ENCODE assay signal across 29 cellular contexts in genomic region chr10:18097524-18097923, GRCh38. TPM values are rescaled to one million over a fixed set of nuclear protein-coding genes. Genes with fewer than 3 reads are reported as not detected.
DNase-seq lines count a peak whose midpoint lies in the region; ATAC-seq and TF ChIP-seq lines count a peak whose summit lies in the region.
"Had no signal": no experiment of that assay in that cellular context is flagged by ENCODE, and none has a peak within 500 bp of the region (broad histone marks: within the 10 kb centered on the region; RNA-seq: fewer than 3 reads in every experiment).

No MANE protein-coding gene starts in this region.

- DNase-seq in GM03348 (ENCODE audit: low spot score) (peak; percentile 35), PC-3 (peak; percentile 48), choroid plexus epithelial cell (ENCODE audit: low read depth) (peak; percentile 41), iris pigment epithelial cell (ENCODE audit: low read depth) (peak; percentile 45), NCI-H510A treated with DMSO at 0.1 percent for 48 hours (lab: John Stamatoyannopoulos, UW) (no peak), ecto neural progenitor cell (ENCODE audit: low spot score) (no peak)
- no peak for DNase-seq in activated CD8-positive, alpha-beta memory T cell treated with anti-CD3 and anti-CD28 coated beads, Interleukin-2, amount 50 U/mL, for 4 hours
- DNase-seq: activated CD4-positive, alpha-beta T cell treated with anti-CD3 and anti-CD28 coated beads, Interleukin-2, amount 10 ng/mL, durations not matched to agents 24 days and 14 days; activated naive CD4-positive, alpha-beta T cell treated with anti-CD3 and anti-CD28 coated beads for 36 hours; cerebellar nuclear complex; GF-D8; hippocampal formation; KG1; left ventricle myocardium superior; naive thymus-derived CD4-positive, alpha-beta T cell; NCI-H146; NCI-H2171 treated with DMSO at 0.1 percent for 48 hours; occipital lobe; retina; SK-N-SH; spleen; stimulated activated CD4-positive, alpha-beta T cell treated with anti-CD3 and anti-CD28 coated beads, Interleukin-2, amount 100 ng/mL, for 48 hours; T-helper 17 cell had no signal

- H3K79me2 ChIP-seq in PC-3 (ENCODE audit: low read length), result no peaks in the 10 kb centered on the region

- no peaks in the 10 kb centered on the region for H3K27me3 ChIP-seq in PC-3 (ENCODE audit: low read length)
- H3K27me3 ChIP-seq: gastroesophageal sphincter, spleen, suprapubic skin had no signal

- no peak overlapping the region for H3K4me2 ChIP-seq in PC-3 (ENCODE audit: low read length)
- H3K4me2 ChIP-seq: SK-N-SH had no signal

- peaks cover 9% of the 10 kb centered on the region; the same call in 1 of the 2 replicates for H3K4me1 ChIP-seq in PC-3 (ENCODE audit: insufficient read depth, low read length)
- H3K4me1 ChIP-seq: gastroesophageal sphincter, spleen, suprapubic skin had no signal

- no TSS peak for BruUV-seq in PC-3 (replicated peaks; lab: Mats Ljungman, UMichigan)

- no peak overlapping the region for H3K9ac ChIP-seq in PC-3 (ENCODE audit: low read length)
- H3K9ac ChIP-seq: SK-N-SH had no signal

- no peaks in the 10 kb centered on the region for H3K36me3 ChIP-seq in PC-3 (ENCODE audit: low read depth, low read length)
- H3K36me3 ChIP-seq: gastroesophageal sphincter, spleen, suprapubic skin had no signal

- no peaks in the 10 kb centered on the region for H3F3A ChIP-seq in PC-3 (ENCODE audit: low read length, unreplicated experiment)

- H3K9me2 ChIP-seq in PC-3 (replicated peaks; ENCODE audit: low read length), result no peaks in the 10 kb centered on the region
- H3K9me2 ChIP-seq: SK-N-SH had no signal

- intact Hi-C loops in PC-3 (cut with micrococcal nuclease), result no loop called here

- no peaks in the 10 kb centered on the region for H4K20me1 ChIP-seq in PC-3 (ENCODE audit: low read length)

- CTCF ChIA-PET in PC-3 (lab: Charles Lee), result no interaction called here

- 0 out of 2 replicates have a peak, but pooled peaks have one; percentile 13 for ATAC-seq in PC-3
- ATAC-seq in GM19467 (IDR thresholded peaks at IDR 0.05; ENCODE audit: unreplicated experiment), result no peak
- ATAC-seq: gastroesophageal sphincter; left ventricle myocardium superior; naive thymus-derived CD4-positive, alpha-beta T cell; stimulated activated effector memory CD8-positive, alpha-beta T cell treated with anti-CD3 and anti-CD28 coated beads, Interleukin-12 subunit alpha, Interleukin-12 subunit beta, amount 100 ng/mL, for 72 hours; T-helper 17 cell had no signal

- no peak overlapping the region for H3K4me3 ChIP-seq in PC-3 (ENCODE audit: low read length)
- H3K4me3 ChIP-seq in choroid plexus epithelial cell (ENCODE audit: low read depth, low read length), result no peak overlapping the region
- H3K4me3 ChIP-seq: gastroesophageal sphincter, spleen, suprapubic skin had no signal

- H3K27ac ChIP-seq in PC-3 (ENCODE audit: low read length), result no peak overlapping the region
- H3K27ac ChIP-seq: epithelial cell of prostate, gastroesophageal sphincter, spleen, suprapubic skin had no signal

- POLR2A ChIA-PET in PC-3 (lab: Charles Lee; ENCODE audit: unreplicated experiment), result no interaction called here

- no peaks in the 10 kb centered on the region for H3K9me3 ChIP-seq in PC-3 (ENCODE audit: low read length)
- H3K9me3 ChIP-seq: gastroesophageal sphincter, SK-N-SH, spleen, suprapubic skin had no signal

- no peak overlapping the region for H2AFZ ChIP-seq in PC-3 (ENCODE audit: low read length)

- TF ChIP-seq CTCF in PC-3 (conservative IDR thresholded peaks at IDR 0.05; ENCODE audit: low read depth, low read length), result no peak
- no peak for TF ChIP-seq CTCF in choroid plexus epithelial cell (conservative IDR thresholded peaks at IDR 0.05; ENCODE audit: low read depth, low read length)

RNA-seq across cellular contexts. Expression of gene CACNB2, which starts 42.7 kb away (rescaled TPM):
- total RNA-seq in PC-3 (2014; rRNA removed), result 0.07 TPM in 1 of 2 replicates, not detected in the other
- total RNA-seq: activated CD4-positive, alpha-beta T cell treated with anti-CD3 and anti-CD28 coated beads, Interleukin-2, amount 10 ng/mL, durations not matched to agents 24 days and 14 days; activated naive CD4-positive, alpha-beta T cell treated with anti-CD3 and anti-CD28 coated beads for 36 hours; B cell; T-helper 17 cell had no signal

Comparison
In these comparisons a context has a peak if more than half of its experiments do, and no peak if none do; other contexts are left out.
1. DNase-seq: peak in GM03348 (single experiment), PC-3 (single experiment), choroid plexus epithelial cell (single experiment) and iris pigment epithelial cell (single experiment); none in activated CD8-positive, alpha-beta memory T cell treated with anti-CD3 and anti-CD28 coated beads, Interleukin-2, amount 50 U/mL, for 4 hours (single experiment), NCI-H510A treated with DMSO at 0.1 percent for 48 hours (single experiment) and ecto neural progenitor cell (single experiment).